1 cellular context compared by ENCODE assay signal in the genomic region with DNA sequence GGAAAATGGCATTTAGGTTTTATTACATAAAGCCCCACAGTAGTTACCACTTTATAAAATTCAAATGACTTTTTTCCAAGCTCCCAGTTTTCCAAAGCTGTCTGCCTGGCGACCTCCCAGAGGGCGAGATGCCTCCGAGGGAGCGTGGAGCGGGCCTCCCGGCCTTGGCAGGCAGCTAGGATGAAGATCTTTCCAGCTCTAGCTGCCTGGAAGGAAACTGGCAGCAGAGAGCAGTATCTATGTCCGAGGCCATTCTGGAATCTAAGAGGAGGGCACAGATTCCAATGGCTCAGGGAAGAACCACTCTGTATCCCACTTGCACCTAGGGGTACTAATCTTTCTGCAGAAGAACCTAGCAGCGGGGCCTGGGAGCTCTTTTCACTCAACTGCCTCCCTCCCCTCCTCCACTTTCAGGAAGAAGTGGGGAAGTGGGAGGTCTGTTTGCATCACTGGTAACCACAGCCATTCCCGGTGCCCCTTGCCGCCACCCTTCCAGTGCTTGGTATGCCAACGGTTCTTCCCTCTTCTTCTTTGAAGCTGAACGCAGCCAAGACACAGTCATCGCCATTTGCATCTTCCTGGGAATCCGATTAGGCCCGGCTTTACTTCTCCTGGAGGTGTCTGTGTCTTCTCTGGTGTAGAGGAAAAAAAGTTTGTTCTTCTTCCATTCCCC.
TF ChIP-seq lines count a peak whose summit lies in the region.

No MANE protein-coding gene starts in this region.

TF ChIP-seq in HepG2, 621 proteins besides CTCF, POLR2A, EP300 and RAD21:
- no peak for TF ChIP-seq HNRNPUL1 (IDR thresholded peaks at IDR 0.05; ENCODE audit: low read depth, low read length)
- no peak for TF ChIP-seq MXD1 (CRISPR knock-in tag; IDR thresholded peaks at IDR 0.05)
- no peak for TF ChIP-seq ZSCAN29 (CRISPR knock-in tag; conservative IDR thresholded peaks at IDR 0.05)
- TF ChIP-seq TAF15 (IDR thresholded peaks at IDR 0.05; ENCODE audit: low read depth, low read length, poor library complexity, severe bottlenecking), result no peak
- no peak for TF ChIP-seq ZNF557 (CRISPR knock-in tag; IDR thresholded peaks at IDR 0.05)
- no peak for TF ChIP-seq FOXC1 (CRISPR knock-in tag; IDR thresholded peaks at IDR 0.05; ENCODE audit: borderline replicate concordance)
- TF ChIP-seq ZBTB37 (CRISPR knock-in tag; IDR thresholded peaks at IDR 0.05), result no peak
- no peak for TF ChIP-seq ZNF709 (CRISPR knock-in tag; IDR thresholded peaks at IDR 0.05)
- no peak for TF ChIP-seq ZNF503 (CRISPR knock-in tag; IDR thresholded peaks at IDR 0.05)
- no peak for TF ChIP-seq MEIS2 (CRISPR knock-in tag; IDR thresholded peaks at IDR 0.05)
- TF ChIP-seq ZNF253 (CRISPR knock-in tag; IDR thresholded peaks at IDR 0.05; ENCODE audit: borderline replicate concordance), result no peak
- TF ChIP-seq CENPX (CRISPR knock-in tag; IDR thresholded peaks at IDR 0.05), result no peak
- TF ChIP-seq PAX8 (CRISPR knock-in tag; IDR thresholded peaks at IDR 0.05; ENCODE audit: borderline replicate concordance), result no peak
- no peak for TF ChIP-seq DMTF1 (CRISPR knock-in tag; IDR thresholded peaks at IDR 0.05)
- TF ChIP-seq, protein P1, sequence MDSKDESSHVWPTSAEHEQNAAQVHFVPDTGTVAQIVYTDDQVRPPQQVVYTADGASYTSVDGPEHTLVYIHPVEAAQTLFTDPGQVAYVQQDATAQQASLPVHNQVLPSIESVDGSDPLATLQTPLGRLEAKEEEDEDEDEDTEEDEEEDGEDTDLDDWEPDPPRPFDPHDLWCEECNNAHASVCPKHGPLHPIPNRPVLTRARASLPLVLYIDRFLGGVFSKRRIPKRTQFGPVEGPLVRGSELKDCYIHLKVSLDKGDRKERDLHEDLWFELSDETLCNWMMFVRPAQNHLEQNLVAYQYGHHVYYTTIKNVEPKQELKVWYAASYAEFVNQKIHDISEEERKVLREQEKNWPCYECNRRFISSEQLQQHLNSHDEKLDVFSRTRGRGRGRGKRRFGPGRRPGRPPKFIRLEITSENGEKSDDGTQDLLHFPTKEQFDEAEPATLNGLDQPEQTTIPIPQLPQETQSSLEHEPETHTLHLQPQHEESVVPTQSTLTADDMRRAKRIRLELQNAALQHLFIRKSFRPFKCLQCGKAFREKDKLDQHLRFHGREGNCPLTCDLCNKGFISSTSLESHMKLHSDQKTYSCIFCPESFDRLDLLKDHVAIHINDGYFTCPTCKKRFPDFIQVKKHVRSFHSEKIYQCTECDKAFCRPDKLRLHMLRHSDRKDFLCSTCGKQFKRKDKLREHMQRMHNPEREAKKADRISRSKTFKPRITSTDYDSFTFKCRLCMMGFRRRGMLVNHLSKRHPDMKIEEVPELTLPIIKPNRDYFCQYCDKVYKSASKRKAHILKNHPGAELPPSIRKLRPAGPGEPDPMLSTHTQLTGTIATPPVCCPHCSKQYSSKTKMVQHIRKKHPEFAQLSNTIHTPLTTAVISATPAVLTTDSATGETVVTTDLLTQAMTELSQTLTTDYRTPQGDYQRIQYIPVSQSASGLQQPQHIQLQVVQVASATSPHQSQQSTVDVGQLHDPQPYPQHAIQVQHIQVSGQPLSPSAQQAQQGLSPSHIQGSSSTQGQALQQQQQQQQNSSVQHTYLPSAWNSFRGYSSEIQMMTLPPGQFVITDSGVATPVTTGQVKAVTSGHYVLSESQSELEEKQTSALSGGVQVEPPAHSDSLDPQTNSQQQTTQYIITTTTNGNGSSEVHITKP (CRISPR knock-in tag; IDR thresholded peaks at IDR 0.05; ENCODE audit: low read depth), result no peak
TF ChIP-seq in HepG2: peak in this region for 0.
